11 cellular contexts compared by ENCODE assay signal in the genomic region with DNA sequence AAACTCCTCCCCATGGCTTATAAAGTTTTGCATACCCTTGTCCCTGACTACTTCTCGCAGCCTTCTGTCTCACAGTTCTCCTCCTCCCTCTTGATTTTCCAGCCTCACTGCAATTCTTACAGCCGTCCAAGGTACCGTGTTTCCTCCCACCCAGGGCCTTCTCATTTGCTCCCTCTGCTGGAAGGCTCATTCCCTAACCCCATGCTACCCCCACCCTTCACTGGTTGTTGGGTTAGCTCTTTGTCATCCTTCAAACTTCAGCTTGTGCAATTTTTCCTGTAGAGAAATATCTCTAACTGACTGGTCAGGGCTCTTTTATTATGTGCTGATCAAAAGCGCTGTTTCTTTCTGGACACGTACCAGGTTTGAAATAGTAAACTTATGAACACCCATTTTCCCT.
DNase-seq lines count a peak whose midpoint lies in the region; ATAC-seq and TF ChIP-seq lines count a peak whose summit lies in the region.
"Had no signal": no experiment of that assay in that cellular context is flagged by ENCODE, and none has a peak within 500 bp of the region (broad histone marks: within the 10 kb centered on the region; RNA-seq: fewer than 3 reads in every experiment).

No MANE protein-coding gene starts in this region.

- in situ Hi-C loops in SK-MEL-5 (cut with HindIII; ENCODE audit: low pct_unique_long_range_greater_than_20kb, low sequenced_read_pairs) = no loop called here

- ATAC-seq in GM23338 = peak; percentile 99
- no peak for ATAC-seq in activated CD8-positive, alpha-beta memory T cell treated with anti-CD3 and anti-CD28 coated beads, Interleukin-2, amount 10 ng/mL, durations not matched to agents 7 days and 5 days

- peaks cover 17% of the 10 kb centered on the region for H3K4me1 Mint-ChIP-seq in GM23338
- H3K4me1 Mint-ChIP-seq in activated CD8-positive, alpha-beta memory T cell treated with anti-CD3 and anti-CD28 coated beads, Interleukin-2, amount 10 ng/mL, durations not matched to agents 7 days and 5 days = peaks cover 2% of the 10 kb centered on the region

- no peaks in the 10 kb centered on the region for H3K27me3 ChIP-seq in GM23338 (ENCODE audit: insufficient read depth)
- H3K27me3 ChIP-seq: transverse colon had no signal

- H3K27ac ChIP-seq in GM23338 (ENCODE audit: low read depth) = no peak overlapping the region

- H3K27ac Mint-ChIP-seq in GM23338 = no peak overlapping the region
- no peak overlapping the region for H3K27ac Mint-ChIP-seq in activated CD8-positive, alpha-beta memory T cell treated with anti-CD3 and anti-CD28 coated beads, Interleukin-2, amount 10 ng/mL, durations not matched to agents 7 days and 5 days

- H3K79me2 ChIP-seq in GM23338 (replicated peaks; ENCODE audit: insufficient read depth) = no peaks in the 10 kb centered on the region

- H3K4me2 ChIP-seq in GM23338 = no peak overlapping the region

- no peaks in the 10 kb centered on the region; the same call in 1 of the 2 replicates for H3K4me1 ChIP-seq in GM23338 (ENCODE audit: insufficient read depth)

- CTCF ChIA-PET in activated CD8-positive, alpha-beta memory T cell treated with anti-CD3 and anti-CD28 coated beads, Interleukin-2, amount 10 ng/mL, durations not matched to agents 7 days and 5 days (lab: Charles Lee) = interaction anchor here (1.1 kb wide), 1 partner anchor 75 kb away, joined by 4 read pairs; no protein-coding TSS in a partner anchor

- H4K20me1 ChIP-seq in GM23338 (replicated peaks; ENCODE audit: insufficient read depth) = no peaks in the 10 kb centered on the region

- DNase-seq in AG09309 (ENCODE audit: low read depth) (no peak), GM23338 (ENCODE audit: low spot score) (peak; percentile 78), SK-MEL-5 (ENCODE audit: low read depth, low spot score) (peak; percentile 68), iPS DF 4.7 (ENCODE audit: extremely low read depth, low spot score) (peak; percentile 41), AML-193 (lab: John Stamatoyannopoulos, UW) (no peak), KG1 (lab: John Stamatoyannopoulos, UW) (no peak)
- no peak for DNase-seq in NK-92 treated with Interleukin-12 subunit alpha and Interleukin-12 subunit beta, amount 100 ng/mL, for 24 hours (lab: John Stamatoyannopoulos, UW)
- no peak for DNase-seq in activated CD8-positive, alpha-beta memory T cell treated with anti-CD3 and anti-CD28 coated beads, Interleukin-2, amount 10 ng/mL, durations not matched to agents 7 days and 5 days
- DNase-seq: activated gamma-delta T cell, transverse colon had no signal

- H3K4me3 ChIP-seq in AG09309 (ENCODE audit: control insufficient read depth, low read depth, low read length) (no peak overlapping the region), GM23338 (no peak overlapping the region)
- H3K4me3 ChIP-seq: skin epidermis, transverse colon had no signal

- H3K36me3 Mint-ChIP-seq in GM23338 (ENCODE audit: low read depth) = no peaks in the 10 kb centered on the region
- H3K36me3 Mint-ChIP-seq in activated CD8-positive, alpha-beta memory T cell treated with anti-CD3 and anti-CD28 coated beads, Interleukin-2, amount 10 ng/mL, durations not matched to agents 7 days and 5 days = no peaks in the 10 kb centered on the region

- no peak overlapping the region for H2AFZ ChIP-seq in GM23338

- H3K9me2 ChIP-seq in GM23338 (ENCODE audit: insufficient read depth) = no peaks in the 10 kb centered on the region

- no peaks in the 10 kb centered on the region; the same call in 2 of the 3 replicates for H3K9me3 Mint-ChIP-seq in GM23338
- H3K9me3 Mint-ChIP-seq in activated CD8-positive, alpha-beta memory T cell treated with anti-CD3 and anti-CD28 coated beads, Interleukin-2, amount 10 ng/mL, durations not matched to agents 7 days and 5 days (ENCODE audit: low read depth) = no peaks in the 10 kb centered on the region

- peaks cover 2% of the 10 kb centered on the region for H3K27me3 Mint-ChIP-seq in GM23338 (ENCODE audit: insufficient read depth, low read depth, poor library complexity)
- peaks cover 7% of the 10 kb centered on the region for H3K27me3 Mint-ChIP-seq in activated CD8-positive, alpha-beta memory T cell treated with anti-CD3 and anti-CD28 coated beads, Interleukin-2, amount 10 ng/mL, durations not matched to agents 7 days and 5 days

- H3K4me3 Mint-ChIP-seq in GM23338 = no peak overlapping the region
- H3K4me3 Mint-ChIP-seq in activated CD8-positive, alpha-beta memory T cell treated with anti-CD3 and anti-CD28 coated beads, Interleukin-2, amount 10 ng/mL, durations not matched to agents 7 days and 5 days = no peak overlapping the region

- no peaks in the 10 kb centered on the region for H3F3A ChIP-seq in GM23338 (replicated peaks; ENCODE audit: low read depth)

- TF ChIP-seq CTCF in AG09309 (IDR thresholded peaks at IDR 0.05; ENCODE audit: control insufficient read depth, insufficient read depth, low read depth, low read length, missing control alignments) (peak; percentile 40), GM23338 (conservative IDR thresholded peaks at IDR 0.05; ENCODE audit: low read depth in 2 of 2) (peak; percentile 76 to 85)

- H3K36me3 ChIP-seq in GM23338 (ENCODE audit: insufficient read depth) = no peaks in the 10 kb centered on the region
- H3K36me3 ChIP-seq: transverse colon had no signal

TF ChIP-seq in GM23338, 12 proteins besides CTCF, POLR2A, EP300 and RAD21:
- TF ChIP-seq STAT1 (IDR thresholded peaks at IDR 0.05; ENCODE audit: unreplicated experiment) (no peak), EZH2phosphoT487 (IDR thresholded peaks at IDR 0.05; ENCODE audit: unreplicated experiment) (no peak), POLR2AphosphoS5 (IDR thresholded peaks at IDR 0.05; ENCODE audit: low read depth) (no peak), ZNF331 (CRISPR knock-in tag; IDR thresholded peaks at IDR 0.05; ENCODE audit: low read depth) (no peak)
TF ChIP-seq in GM23338: peak in this region for 0.

Comparison
In these comparisons a context has a peak if more than half of its experiments do, and no peak if none do; other contexts are left out.
1. DNase-seq: peak in GM23338 (single experiment), SK-MEL-5 (single experiment) and iPS DF 4.7 (single experiment); none in AG09309 (single experiment), AML-193 (0 of 2), KG1 (single experiment), NK-92 treated with Interleukin-12 subunit alpha and Interleukin-12 subunit beta, amount 100 ng/mL, for 24 hours (single experiment) and activated CD8-positive, alpha-beta memory T cell treated with anti-CD3 and anti-CD28 coated beads, Interleukin-2, amount 10 ng/mL, durations not matched to agents 7 days and 5 days (single experiment).